In the genomic region with DNA sequence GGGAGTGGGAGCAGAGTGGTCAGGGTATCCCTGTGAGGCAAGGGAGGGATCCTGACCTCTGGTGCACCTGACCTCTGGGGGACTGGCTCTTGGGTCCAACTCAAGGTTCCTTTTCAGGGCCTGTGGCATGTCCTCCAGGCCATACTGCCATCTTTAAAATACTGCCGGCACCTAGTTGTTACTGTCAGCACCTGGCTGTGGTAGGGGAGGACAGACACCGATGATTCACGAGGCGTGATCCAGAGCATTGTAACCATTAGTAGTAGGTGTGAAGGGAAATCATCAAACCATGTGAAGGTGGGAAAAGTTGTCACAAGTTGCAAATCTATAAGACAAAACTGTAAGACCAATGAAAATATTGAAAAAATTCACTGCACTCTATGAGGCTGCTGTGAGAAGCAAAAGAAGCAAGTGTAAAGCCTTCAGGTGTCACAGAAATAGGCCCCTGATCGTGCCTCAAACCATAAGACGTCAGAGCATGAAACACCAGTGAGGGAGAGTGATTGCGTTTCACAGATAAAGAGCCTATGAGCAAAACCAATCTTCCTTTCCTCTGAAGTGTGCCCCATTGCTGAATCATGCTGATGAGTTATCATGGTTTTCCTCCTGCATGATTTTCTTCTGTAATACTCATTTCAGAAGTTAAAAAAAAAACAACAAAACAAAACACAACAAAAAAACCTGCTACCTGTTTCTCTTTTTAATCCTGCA, we compare ENCODE assay signal across 8 cellular contexts. TPM values are rescaled to one million over a fixed set of nuclear protein-coding genes. Genes with fewer than 3 reads are reported as not detected.
A peak's percentile ranks its signal among the peaks of the same experiment; 100 is the strongest.
DNase-seq lines count a peak whose midpoint lies in the region; ATAC-seq and TF ChIP-seq lines count a peak whose summit lies in the region.

No MANE protein-coding gene starts in this region.

- TF ChIP-seq EP300 in tibial nerve (IDR thresholded peaks at IDR 0.05) = no peak

- peaks cover 0 to 5% (median 0%) of the 10 kb centered on the region in 3 donors for H3K36me3 Mint-ChIP-seq in CD8-positive, alpha-beta memory T cell
- no peaks in the 10 kb centered on the region for H3K36me3 Mint-ChIP-seq in activated naive CD4-positive, alpha-beta T cell treated with anti-CD3 and anti-CD28 coated beads, Interleukin-2, amount 50 U/mL, for 24 hours
- no peaks in the 10 kb centered on the region for H3K36me3 Mint-ChIP-seq in neural progenitor cell

- no peaks in the 10 kb centered on the region for H3K36me3 ChIP-seq in CD8-positive, alpha-beta memory T cell (ENCODE audit: insufficient read depth, low read length)
- H3K36me3 ChIP-seq in PC-3 (ENCODE audit: low read depth, low read length) (no peaks in the 10 kb centered on the region), neural progenitor cell (no peaks in the 10 kb centered on the region), tibial nerve (no peaks in the 10 kb centered on the region)

- H3K79me2 ChIP-seq in PC-3 (ENCODE audit: low read length) = no peaks in the 10 kb centered on the region
- no peaks in the 10 kb centered on the region for H3K79me2 ChIP-seq in neural progenitor cell (ENCODE audit: low read depth)

- H3K9me3 Mint-ChIP-seq in CD8-positive, alpha-beta memory T cell = peaks cover 0 to 1% (median 0%) of the 10 kb centered on the region in 5 donors
- no peaks in the 10 kb centered on the region for H3K9me3 Mint-ChIP-seq in activated naive CD4-positive, alpha-beta T cell treated with anti-CD3 and anti-CD28 coated beads, Interleukin-2, amount 50 U/mL, for 24 hours
- H3K9me3 Mint-ChIP-seq in neural progenitor cell = peaks cover 3% of the 10 kb centered on the region

- no peaks in the 10 kb centered on the region for H3K9me2 ChIP-seq in PC-3 (replicated peaks; ENCODE audit: low read length)

- no peaks in the 10 kb centered on the region for H3F3A ChIP-seq in PC-3 (ENCODE audit: low read length, unreplicated experiment)
- no peaks in the 10 kb centered on the region for H3F3A ChIP-seq in neural progenitor cell (ENCODE audit: low read depth)

- no peak for TF ChIP-seq CTCF in PC-3 (conservative IDR thresholded peaks at IDR 0.05; ENCODE audit: low read depth, low read length)
- TF ChIP-seq CTCF in neural progenitor cell (IDR thresholded peaks at IDR 0.05) = no peak
- TF ChIP-seq CTCF in tibial nerve (IDR thresholded peaks at IDR 0.05) = no peak

- 78 to 82% methylated on average over 7 of the region's 7 CpGs for WGBS in tibial nerve, 2 donors

- peaks cover 93 to 97% (median 96%) of the 10 kb centered on the region in 3 donors for H3K4me1 Mint-ChIP-seq in CD8-positive, alpha-beta memory T cell
- peaks cover 86% of the 10 kb centered on the region for H3K4me1 Mint-ChIP-seq in activated naive CD4-positive, alpha-beta T cell treated with anti-CD3 and anti-CD28 coated beads, Interleukin-2, amount 50 U/mL, for 24 hours
- H3K4me1 Mint-ChIP-seq in neural progenitor cell = peaks cover 24% of the 10 kb centered on the region

- peak overlapping the region; percentile 64 for H3K27ac ChIP-seq in CD8-positive, alpha-beta memory T cell (ENCODE audit: low read depth, low read length)
- H3K27ac ChIP-seq in PC-3 (ENCODE audit: low read length) (peak overlapping the region; percentile 57), neural progenitor cell (no peak overlapping the region), tibial nerve (no peak overlapping the region)

- intact Hi-C loops in PC-3 (cut with micrococcal nuclease) = loop anchor here (10.0 kb wide), 1 partner anchor 139 kb away; no protein-coding TSS in a partner anchor

- H3K4me1 ChIP-seq in CD8-positive, alpha-beta memory T cell (ENCODE audit: insufficient read depth, low read length) = peaks cover 93% of the 10 kb centered on the region
- peaks cover 27% of the 10 kb centered on the region for H3K4me1 ChIP-seq in PC-3 (ENCODE audit: insufficient read depth, low read length)
- peaks cover 3% of the 10 kb centered on the region for H3K4me1 ChIP-seq in neural progenitor cell
- peaks cover 0 to 33% (median 9%) of the 10 kb centered on the region in 4 donors for H3K4me1 ChIP-seq in tibial nerve

- peak overlapping the region; percentile 17; the same call in 1 of the 2 replicates for H3K9ac ChIP-seq in PC-3 (ENCODE audit: low read length)
- H3K9ac ChIP-seq in neural progenitor cell = no peak overlapping the region

- CTCF ChIA-PET in CD8-positive, alpha-beta memory T cell (lab: Charles Lee) = no interaction called here
- CTCF ChIA-PET in PC-3 (lab: Charles Lee) = no interaction called here

- peak overlapping the region; percentile 84 to 99 (median 94) for H3K27ac Mint-ChIP-seq in CD8-positive, alpha-beta memory T cell
- peak overlapping the region; percentile 94 for H3K27ac Mint-ChIP-seq in activated naive CD4-positive, alpha-beta T cell treated with anti-CD3 and anti-CD28 coated beads, Interleukin-2, amount 50 U/mL, for 24 hours
- peak overlapping the region; percentile 22 for H3K27ac Mint-ChIP-seq in neural progenitor cell

- no peak for TF ChIP-seq POLR2A in tibial nerve (IDR thresholded peaks at IDR 0.05)

- H3K9me3 ChIP-seq in CD8-positive, alpha-beta memory T cell (ENCODE audit: low read length) = no peaks in the 10 kb centered on the region
- H3K9me3 ChIP-seq in PC-3 (ENCODE audit: low read length) (no peaks in the 10 kb centered on the region), neural progenitor cell (ENCODE audit: low read depth) (peaks cover under 1% of the 10 kb centered on the region), tibial nerve (no peaks in the 10 kb centered on the region)

- H4K20me1 ChIP-seq in PC-3 (ENCODE audit: low read length) = no peaks in the 10 kb centered on the region
- H4K20me1 ChIP-seq in neural progenitor cell (ENCODE audit: low read depth) = no peaks in the 10 kb centered on the region

- peak overlapping the region; percentile 5; the same call in 1 of the 2 replicates for H2AFZ ChIP-seq in PC-3 (ENCODE audit: low read length)
- H2AFZ ChIP-seq in neural progenitor cell (replicated peaks) = no peak overlapping the region

- H3K4me3 ChIP-seq in CD8-positive, alpha-beta memory T cell (ENCODE audit: low read length) = peak overlapping the region; percentile 8
- no peak overlapping the region for H3K4me3 ChIP-seq in PC-3 (ENCODE audit: low read length)
- no peak overlapping the region for H3K4me3 ChIP-seq in neural progenitor cell
- no peak overlapping the region for H3K4me3 ChIP-seq in tibial nerve

- peak; percentile 45 to 89 (median 77) for DNase-seq in CD8-positive, alpha-beta memory T cell
- DNase-seq in PC-3 = peak; percentile 58
- DNase-seq in neural progenitor cell (ENCODE audit: low spot score) = no peak
- no peak for DNase-seq in SIG-M5 (lab: John Stamatoyannopoulos, UW)
- DNase-seq in tibial nerve (ENCODE audit: low spot score in 2 of 2) = no peak

- POLR2A ChIA-PET in CD8-positive, alpha-beta memory T cell (lab: Charles Lee) = no interaction called here
- POLR2A ChIA-PET in PC-3 (lab: Charles Lee; ENCODE audit: unreplicated experiment) = no interaction called here

- BruUV-seq in PC-3 (replicated peaks; lab: Mats Ljungman, UMichigan) = no TSS peak

- ATAC-seq in PC-3 = peak; percentile 32
- ATAC-seq in HG02571 (IDR thresholded peaks at IDR 0.05; ENCODE audit: unreplicated experiment) = no peak
- no peak for ATAC-seq in GM21526 (IDR thresholded peaks at IDR 0.05; ENCODE audit: low FRiP score, unreplicated experiment)

- peak overlapping the region; percentile 0 to 75 (median 54) for H3K4me3 Mint-ChIP-seq in CD8-positive, alpha-beta memory T cell
- peak overlapping the region; percentile 12 for H3K4me3 Mint-ChIP-seq in activated naive CD4-positive, alpha-beta T cell treated with anti-CD3 and anti-CD28 coated beads, Interleukin-2, amount 50 U/mL, for 24 hours
- no peak overlapping the region for H3K4me3 Mint-ChIP-seq in neural progenitor cell

- no peaks in the 10 kb centered on the region for H3K27me3 ChIP-seq in CD8-positive, alpha-beta memory T cell (ENCODE audit: insufficient read depth, low read length, poor library complexity, severe bottlenecking)
- no peaks in the 10 kb centered on the region for H3K27me3 ChIP-seq in PC-3 (ENCODE audit: low read length)
- no peaks in the 10 kb centered on the region for H3K27me3 ChIP-seq in neural progenitor cell
- H3K27me3 ChIP-seq in tibial nerve = no peaks in the 10 kb centered on the region

- peaks cover 0 to 1% of the 10 kb centered on the region in 2 donors for H3K27me3 Mint-ChIP-seq in CD8-positive, alpha-beta memory T cell
- H3K27me3 Mint-ChIP-seq in activated naive CD4-positive, alpha-beta T cell treated with anti-CD3 and anti-CD28 coated beads, Interleukin-2, amount 50 U/mL, for 24 hours = no peaks in the 10 kb centered on the region
- peaks cover 11% of the 10 kb centered on the region for H3K27me3 Mint-ChIP-seq in neural progenitor cell (ENCODE audit: insufficient read depth, low read depth)

- H3K4me2 ChIP-seq in PC-3 (ENCODE audit: low read length) = peak overlapping the region; percentile 20; the same call in 1 of the 2 replicates
- H3K4me2 ChIP-seq in neural progenitor cell = no peak overlapping the region

RNA-seq across cellular contexts. Expression of gene CDC7, which starts 55.3 kb away (rescaled TPM):
- 10 to 100 TPM; 24.5 to 28.3 TPM for total RNA-seq in CD8-positive, alpha-beta memory T cell
- 3.3 TPM for polyA plus RNA-seq in CD8-positive, alpha-beta memory T cell
- total RNA-seq in PC-3 (2014; rRNA removed) (10.0 and 11.1 TPM in 2 replicates), neural progenitor cell (ENCODE audit: low replicate concordance) (90.8 and 156 TPM in 2 replicates), tibial nerve (1 to 10 TPM in 2 of 4 donors, under 1 TPM in 2; 0.59 to 3.3 (median 1.3) TPM)

Comparison
In these comparisons a context has a peak if more than half of its experiments do, and no peak if none do; other contexts are left out.
1. DNase-seq: peak in CD8-positive, alpha-beta memory T cell (5 of 5) and PC-3 (single experiment); none in neural progenitor cell (single experiment), SIG-M5 (single experiment) and tibial nerve (0 of 2).
2. H3K27ac ChIP-seq: peak in CD8-positive, alpha-beta memory T cell (single experiment) and PC-3 (single experiment); none in neural progenitor cell (single experiment) and tibial nerve (0 of 4).
3. H3K27ac Mint-ChIP-seq: peak in every context shown above with its lines; median percentile 94 in CD8-positive, alpha-beta memory T cell; 94 in activated naive CD4-positive, alpha-beta T cell treated with anti-CD3 and anti-CD28 coated beads, Interleukin-2, amount 50 U/mL, for 24 hours; 22 in neural progenitor cell.